26 cellular contexts compared by ENCODE assay signal in the genomic region with DNA sequence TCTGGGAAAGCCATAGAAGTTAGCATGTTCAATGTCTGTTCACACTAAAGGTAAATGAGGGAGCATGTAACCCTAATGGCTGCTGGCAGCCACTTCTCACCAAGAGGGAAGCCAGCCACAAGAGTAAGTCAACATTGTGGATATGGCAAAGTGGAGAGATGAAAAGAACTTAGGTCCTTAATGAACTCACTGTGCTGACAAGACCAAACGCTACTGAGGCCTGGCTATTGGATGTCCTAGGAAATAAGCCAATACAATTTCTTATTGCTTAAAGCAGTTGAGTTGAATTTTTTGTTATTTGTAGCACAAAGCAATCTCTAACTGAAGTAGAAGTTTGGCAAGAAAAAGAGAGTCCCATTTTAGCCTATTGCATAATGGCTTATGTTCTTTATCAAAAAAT. TPM values are rescaled to one million over a fixed set of nuclear protein-coding genes. Genes with fewer than 3 reads are reported as not detected.
"Had no signal": no experiment of that assay in that cellular context is flagged by ENCODE, and none has a peak within 500 bp of the region (broad histone marks: within the 10 kb centered on the region; RNA-seq: fewer than 3 reads in every experiment).

No MANE protein-coding gene starts in this region.

- H3K4me1 ChIP-seq: neural progenitor cell, parathyroid adenoma had no signal

- H3K36me3 ChIP-seq: lower lobe of right lung, neural progenitor cell, neutrophil, stomach, tibial nerve, vagina had no signal

- H3K4me3 ChIP-seq: lower lobe of right lung, neural progenitor cell, psoas muscle, skin epidermis, stomach, tibial nerve, vagina had no signal

- H3K27ac ChIP-seq: lower lobe of right lung, neural progenitor cell, neutrophil, parathyroid adenoma, psoas muscle, skin epidermis, stomach, tibial nerve, vagina had no signal

- H3K9ac ChIP-seq: neural progenitor cell, parathyroid adenoma had no signal

- H3K4me2 ChIP-seq: neural progenitor cell had no signal

- H3K9me3 ChIP-seq: lower lobe of right lung, neutrophil, psoas muscle, stomach, tibial nerve, vagina had no signal

- DNase-seq: hypothalamus; immature natural killer cell; kidney; left colon; lower lobe of right lung; mammary epithelial cell; mesenchymal stem cell; naive thymus-derived CD8-positive, alpha-beta T cell; occipital lobe; psoas muscle; stimulated activated CD4-positive, alpha-beta T cell treated with anti-CD3 and anti-CD28 coated beads, Interleukin-12 subunit alpha, Interleukin-12 subunit beta, amount 100 ng/mL, for 4 hours; stimulated activated CD4-positive, alpha-beta T cell treated with anti-CD3 and anti-CD28 coated beads, Interleukin-15, amount 100 ng/mL, for 24 hours; stimulated activated CD4-positive, alpha-beta T cell treated with anti-CD3 and anti-CD28 coated beads, Interleukin-2, amount 100 ng/mL, for 24 hours; stimulated activated CD4-positive, alpha-beta T cell treated with anti-CD3 and anti-CD28 coated beads, Interleukin-4, amount 100 ng/mL, for 1 hour; stimulated activated naive B cell treated with anti-CD40 and anti-IgM and Interleukin-4, amounts not matched to agents 10 μg/mL and 1 μg/mL and 100 μg/mL, for 72 hours; stimulated activated naive CD8-positive, alpha-beta T cell treated with anti-CD3 and anti-CD28 coated beads, Interleukin-15, Interleukin-2, amounts not matched to agents 100 U/mL and 50 U/mL, for 24 hours; stomach had no signal

- H2AFZ ChIP-seq: neural progenitor cell, parathyroid adenoma had no signal

- H3K27me3 ChIP-seq: stomach, tibial nerve, vagina had no signal

- ATAC-seq: left colon; lower lobe of right lung; naive thymus-derived CD8-positive, alpha-beta T cell; psoas muscle; sciatic nerve; stimulated activated naive B cell treated with anti-CD40 and anti-IgM and Interleukin-4, amounts not matched to agents 10 μg/mL and 1 μg/mL and 100 μg/mL, for 72 hours; stimulated activated naive CD8-positive, alpha-beta T cell treated with anti-CD3 and anti-CD28 coated beads, Interleukin-15, Interleukin-2, amounts not matched to agents 100 U/mL and 50 U/mL, for 24 hours had no signal

RNA-seq across cellular contexts. Expression of a gene that starts 6.8 kb away (rescaled TPM):
- total RNA-seq: mucosa of gallbladder, occipital lobe, urinary bladder had no signal

RNA-seq across cellular contexts. Expression of a gene that starts 56.1 kb away (rescaled TPM):
- total RNA-seq: lower lobe of right lung; mammary epithelial cell; naive thymus-derived CD8-positive, alpha-beta T cell; vagina had no signal
- polyA plus RNA-seq: mammary epithelial cell had no signal
